Comparison of ENCODE assay signal across 31 cellular contexts in genomic region chr20:53809728-53810365, GRCh38.
"Had no signal": no experiment of that assay in that cellular context is flagged by ENCODE, and none has a peak within 500 bp of the region (broad histone marks: within the 10 kb centered on the region; RNA-seq: fewer than 3 reads in every experiment).

No MANE protein-coding gene starts in this region.

- H2AFZ ChIP-seq: parathyroid adenoma had no signal

- H3K27me3 ChIP-seq: sigmoid colon, thyroid gland, upper lobe of left lung, vagina had no signal

- H3K4me1 ChIP-seq: psoas muscle, thyroid gland, upper lobe of left lung had no signal

- H3K9me3 ChIP-seq: psoas muscle, sigmoid colon, thyroid gland, upper lobe of left lung, vagina had no signal

- H3K4me3 ChIP-seq: psoas muscle, sigmoid colon, thyroid gland, upper lobe of left lung, vagina had no signal

- H3K9ac ChIP-seq: parathyroid adenoma had no signal

- H3K27ac ChIP-seq: parathyroid adenoma, psoas muscle, sigmoid colon, thyroid gland, upper lobe of left lung, vagina, VCaP had no signal

- ATAC-seq: activated CD4-positive, CD25-positive, alpha-beta regulatory T cell treated with anti-CD3 and anti-CD28 coated beads, Interleukin-2, amount 50 U/mL, for 24 hours; activated T-cell treated with anti-CD3 and anti-CD28 coated beads, Interleukin-2, amount 50 U/mL, for 4 hours; activated T-helper 17 cell treated with anti-CD3 and anti-CD28 coated beads, Interleukin-2, amount 50 U/mL, for 72 hours; naive thymus-derived CD8-positive, alpha-beta T cell; psoas muscle; stimulated activated effector memory CD8-positive, alpha-beta T cell treated with anti-CD3 and anti-CD28 coated beads, Interleukin-12 subunit alpha, Interleukin-12 subunit beta, amount 100 ng/mL, for 72 hours; stimulated activated naive CD8-positive, alpha-beta T cell treated with anti-CD3 and anti-CD28 coated beads, Interleukin-15, amount 100 ng/mL, for 72 hours had no signal

- H3K36me3 ChIP-seq: sigmoid colon, thyroid gland, upper lobe of left lung, vagina had no signal

- FAIRE-seq: bronchial epithelial cell, endometrium, kidney, small intestine had no signal

- H3K79me2 ChIP-seq: parathyroid adenoma had no signal

- DNase-seq: activated CD4-positive, alpha-beta memory T cell treated with anti-CD3 and anti-CD28 coated beads, Interleukin-2, amount 10 ng/mL, durations not matched to agents 7 days and 5 days; activated CD4-positive, alpha-beta T cell treated with anti-CD3 and anti-CD28 coated beads, Interleukin-2, amount 10 ng/mL, durations not matched to agents 24 days and 14 days; activated gamma-delta T cell treated with Interleukin-2 at 50 U/mL for 16 hours; activated naive CD4-positive, alpha-beta T cell treated with anti-CD3 and anti-CD28 coated beads, Interleukin-2, amount 50 U/mL, for 16 hours; activated T-cell treated with anti-CD3 and anti-CD28 coated beads, Interleukin-2, amount 50 U/mL, for 4 hours; dermis blood vessel endothelial cell; effector CD4-positive, alpha-beta T cell; head of caudate nucleus; hippocampal formation; kidney; left colon; midbrain; naive thymus-derived CD8-positive, alpha-beta T cell; occipital lobe; psoas muscle; sigmoid colon; small intestine; stimulated activated CD4-positive, alpha-beta T cell treated with anti-CD3 and anti-CD28 coated beads, Interleukin-4, amount 100 ng/mL, for 24 hours; stimulated activated naive CD8-positive, alpha-beta T cell treated with anti-CD3 and anti-CD28 coated beads, Interleukin-15, amount 100 ng/mL, for 72 hours; substantia nigra; T-helper 1 cell; thyroid gland; upper lobe of left lung had no signal
